Comparison of ENCODE assay signal across 8 cellular contexts in the genomic region with DNA sequence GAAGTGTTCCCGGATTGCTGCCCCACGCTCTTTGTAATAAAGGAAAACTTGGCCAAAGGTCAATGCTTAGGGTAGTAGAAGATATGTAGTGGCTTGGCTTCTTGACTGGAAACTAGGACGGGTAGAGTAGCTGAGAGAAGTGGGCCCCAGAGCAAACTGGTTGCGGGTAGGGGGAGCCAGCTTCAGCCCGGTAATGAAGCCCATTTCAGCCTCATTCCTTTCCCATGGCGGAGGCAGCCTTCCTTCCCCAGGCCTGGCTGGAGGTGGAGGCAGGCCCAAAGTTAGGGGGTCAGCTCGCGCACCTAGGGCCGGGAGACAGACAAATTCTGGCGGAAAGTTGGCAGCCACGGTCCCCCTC. TPM values are rescaled to one million over a fixed set of nuclear protein-coding genes. Genes with fewer than 3 reads are reported as not detected.
DNase-seq lines count a peak whose midpoint lies in the region; ATAC-seq and TF ChIP-seq lines count a peak whose summit lies in the region.

No MANE protein-coding gene starts in this region.

- H2AFZ ChIP-seq in Karpas-422 (ENCODE audit: low read length) = no peak overlapping the region

- H3K27ac ChIP-seq in Karpas-422 (ENCODE audit: low read length) (no peak overlapping the region), colonic mucosa (peak overlapping the region; percentile 65), lower lobe of right lung (peak overlapping the region; percentile 90), tibial nerve (peak overlapping the region; percentile 55 to 87 (median 81))

- no peak for TF ChIP-seq POLR2A in tibial nerve (IDR thresholded peaks at IDR 0.05)

- no peaks in the 10 kb centered on the region for H3K9me2 ChIP-seq in Karpas-422 (replicated peaks; ENCODE audit: insufficient read depth, low read length)

- 6 to 9% methylated on average over 10 to 11 of the region's 11 CpGs for WGBS in tibial nerve, 2 donors

- H3K4me1 ChIP-seq in Karpas-422 (ENCODE audit: low read length) (peaks cover 16% of the 10 kb centered on the region), colonic mucosa (no peaks in the 10 kb centered on the region), lower lobe of right lung (peaks cover 4% of the 10 kb centered on the region), tibial nerve (no peaks in the 10 kb centered on the region)

- H3K4me2 ChIP-seq in Karpas-422 (ENCODE audit: low read depth, low read length, poor library complexity, severe bottlenecking) = peak overlapping the region; percentile 66

- peak overlapping the region; percentile 56; the same call in 1 of the 2 replicates for H3K9ac ChIP-seq in Karpas-422 (ENCODE audit: low read length)
- H3K9ac ChIP-seq in colonic mucosa (ENCODE audit: low read depth in 2 of 2, low read length in 2 of 2) = peak overlapping the region; percentile 60 to 63

- DNase-seq in EL = peak; percentile 73
- DNase-seq in Karpas-422 = no peak
- no peak for DNase-seq in colonic mucosa
- DNase-seq in lower lobe of right lung = no peak
- peak in 1 of 2 donors; percentile 11 for DNase-seq in tibial nerve (ENCODE audit: low spot score in 2 of 2)
- DNase-seq in D341Med (ENCODE audit: low spot score) = no peak

- TF ChIP-seq EP300 in tibial nerve (IDR thresholded peaks at IDR 0.05) = no peak

- H3K79me2 ChIP-seq in Karpas-422 (ENCODE audit: low read length) = no peaks in the 10 kb centered on the region

- H3K36me3 ChIP-seq in Karpas-422 (ENCODE audit: insufficient read depth, low read length) (no peaks in the 10 kb centered on the region), colonic mucosa (no peaks in the 10 kb centered on the region), lower lobe of right lung (no peaks in the 10 kb centered on the region), tibial nerve (no peaks in the 10 kb centered on the region)

- peak; percentile 54 to 73 for ATAC-seq in lower lobe of right lung
- no peak for ATAC-seq in GM21390 (IDR thresholded peaks at IDR 0.05; ENCODE audit: unreplicated experiment)
- ATAC-seq in HG03097 (IDR thresholded peaks at IDR 0.05; ENCODE audit: low FRiP score, unreplicated experiment) = no peak

- TF ChIP-seq CTCF in colonic mucosa (IDR thresholded peaks at IDR 0.05) (no peak), lower lobe of right lung (IDR thresholded peaks at IDR 0.05) (no peak), tibial nerve (IDR thresholded peaks at IDR 0.05) (no peak)

- no peaks in the 10 kb centered on the region for H3K9me3 ChIP-seq in Karpas-422 (ENCODE audit: low read length)
- H3K9me3 ChIP-seq in colonic mucosa = no peaks in the 10 kb centered on the region
- no peaks in the 10 kb centered on the region for H3K9me3 ChIP-seq in lower lobe of right lung
- no peaks in the 10 kb centered on the region for H3K9me3 ChIP-seq in tibial nerve

- H3K27me3 ChIP-seq in Karpas-422 (ENCODE audit: low read length) (no peaks in the 10 kb centered on the region), colonic mucosa (no peaks in the 10 kb centered on the region), lower lobe of right lung (ENCODE audit: low read depth) (no peaks in the 10 kb centered on the region), tibial nerve (no peaks in the 10 kb centered on the region)

- peak overlapping the region; percentile 64 for H3K4me3 ChIP-seq in Karpas-422 (ENCODE audit: low read length)
- peak overlapping the region; percentile 47 for H3K4me3 ChIP-seq in colonic mucosa
- H3K4me3 ChIP-seq in lower lobe of right lung = peak overlapping the region; percentile 82
- H3K4me3 ChIP-seq in tibial nerve = peak overlapping the region; percentile 64 to 83 (median 69)

- intact Hi-C loops in colonic mucosa (cut with DNase I) (loop anchor here (5.0 kb wide), 1 partner anchor 56 kb away; no protein-coding TSS in a partner anchor), lower lobe of right lung (cut with DNase I) (no loop called here)

- no peaks in the 10 kb centered on the region for H4K20me1 ChIP-seq in Karpas-422 (ENCODE audit: insufficient read depth, low read depth, low read length)

RNA-seq across cellular contexts. Expression of a gene that starts 0.4 kb away (rescaled TPM):
- 0.41 TPM in 1 of 2 replicates, not detected in the other for total RNA-seq in Karpas-422 (2014; rRNA removed; shearing (Covaris generic); ENCODE audit: low replicate concordance)
- 10 to 100 TPM in 1 of 2 donors, 1 to 10 TPM in 1; 1.0 to 10.9 TPM for total RNA-seq in colonic mucosa
- total RNA-seq in lower lobe of right lung = 16.5 TPM
- 10 to 100 TPM; 18.0 to 22.8 (median 20.5) TPM for total RNA-seq in tibial nerve

Comparison
In these comparisons a context has a peak if more than half of its experiments do, and no peak if none do; other contexts are left out.
1. ATAC-seq: peak in lower lobe of right lung (2 of 2); none in GM21390 (single experiment) and HG03097 (single experiment).
2. Peak in every context shown above with its lines, with median percentiles within 50 percentile points of each other: H3K4me3 ChIP-seq.